8 cellular contexts compared by ENCODE assay signal in genomic region chr2:200811336-200812121, GRCh38. TPM values are rescaled to one million over a fixed set of nuclear protein-coding genes. Genes with fewer than 3 reads are reported as not detected.
DNase-seq lines count a peak whose midpoint lies in the region; ATAC-seq, FAIRE-seq and TF ChIP-seq lines count a peak whose summit lies in the region.

Gene BZW1 (plus strand): TSS chr2:200811910. CDS start chr2:200813218, 1,308 bp downstream.

- H3K9me3 ChIP-seq in pancreas (no peaks in the 10 kb centered on the region), tibial artery (no peaks in the 10 kb centered on the region)

- intact Hi-C loops in Right ventricle myocardium inferior (cut with DNase I) (loop anchor here (1.0 to 5.0 kb wide), 2 partner anchors 51 to 98 kb away; partner anchors contain the start of gene CLK1), pancreas (cut with DNase I) (loop anchor here in 1 of 3 donors (5.0 kb wide), 1 partner anchor 99 kb away; no protein-coding TSS in a partner anchor), tibial artery (cut with DNase I; ENCODE audit: low total_unique reads) (loop anchor here (1.0 to 5.0 kb wide), 3 partner anchors 51 to 261 kb away; partner anchors contain the start of genes CLK1, HYCC2 and NDUFB3)

- H3K4me3 ChIP-seq in GM12864 (ENCODE audit: low read depth, low read length) (peak within 1 kb of the TSS; percentile 85), pancreas (peak within 1 kb of the TSS; percentile 65 to 99 (median 98)), tibial artery (peak within 1 kb of the TSS; percentile 84 to 100)

- H3K27me3 ChIP-seq in pancreas (no peaks in the 10 kb centered on the region), tibial artery (no peaks in the 10 kb centered on the region)

- H3K4me1 ChIP-seq in pancreas (peaks cover 10 to 22% (median 19%) of the 10 kb centered on the region in 3 donors), tibial artery (peaks cover 0 to 48% (median 34%) of the 10 kb centered on the region in 4 donors)

- 0 to 1% methylated on average over 55 to 74 of the region's 74 CpGs for WGBS in pancreas, 2 donors

- peak; percentile 77 for ATAC-seq in HG02759 (IDR thresholded peaks at IDR 0.05; ENCODE audit: unreplicated experiment)
- ATAC-seq in Right ventricle myocardium inferior, result peak; percentile 95
- peak; percentile 91 to 94 (median 92) for ATAC-seq in pancreas

- peaks cover 0 to 27% (median 0%) of the 10 kb centered on the region in 3 donors for H3K36me3 ChIP-seq in pancreas
- H3K36me3 ChIP-seq in tibial artery, result peaks cover 22 to 33% (median 29%) of the 10 kb centered on the region in 3 donors

- H3K27ac ChIP-seq in pancreas (peak within 1 kb of the TSS; percentile 96 to 99 (median 98)), tibial artery (peak within 1 kb of the TSS; percentile 94 to 100)

- DNase-seq in GM12864 (ENCODE audit: low read depth) (peak; percentile 88), NCI-H1417 (lab: John Stamatoyannopoulos, UW) (peak; percentile 90 to 99 (median 98)), SW 1271 (lab: John Stamatoyannopoulos, UW) (peak; percentile 87 to 96), Right ventricle myocardium inferior (ENCODE audit: missing footprints) (peak; percentile 97), pancreas (peak; percentile 95 to 98 (median 96)), tibial artery (peak; percentile 93 to 98)
- DNase-seq in activated naive CD8-positive, alpha-beta T cell treated with anti-CD3 and anti-CD28 coated beads, Interleukin-2, amount 50 U/mL, for 16 hours (ENCODE audit: low read depth, low spot score), result peak; percentile 93

- FAIRE-seq in pancreas (lab: Jason Lieb, UNC), result no peak

- no peak for TF ChIP-seq CTCF in GM12864 (IDR thresholded peaks at IDR 0.05; ENCODE audit: low read depth, low read length, missing control alignments)
- TF ChIP-seq CTCF in pancreas (IDR thresholded peaks at IDR 0.05), result no peak
- no peak for TF ChIP-seq CTCF in tibial artery (IDR thresholded peaks at IDR 0.05)

RNA-seq across cellular contexts. Expression of gene BZW1, which starts in this region (rescaled TPM):
- 80.4 TPM for total RNA-seq in Right ventricle myocardium inferior
- 10 to 100 TPM; 35.6 to 85.7 (median 60.1) TPM for total RNA-seq in pancreas
- 10 to 100 TPM in 1 of 2 donors, 1 to 10 TPM in 1; 9.7 to 33.3 TPM for polyA plus RNA-seq in pancreas

Comparison
In these comparisons a context has a peak if more than half of its experiments do, and no peak if none do; other contexts are left out.
1. Peak in every context shown above with its lines: DNase-seq, ATAC-seq, H3K4me3 ChIP-seq and H3K27ac ChIP-seq.